Comparison of ENCODE assay signal across 8 cellular contexts in the genomic region with DNA sequence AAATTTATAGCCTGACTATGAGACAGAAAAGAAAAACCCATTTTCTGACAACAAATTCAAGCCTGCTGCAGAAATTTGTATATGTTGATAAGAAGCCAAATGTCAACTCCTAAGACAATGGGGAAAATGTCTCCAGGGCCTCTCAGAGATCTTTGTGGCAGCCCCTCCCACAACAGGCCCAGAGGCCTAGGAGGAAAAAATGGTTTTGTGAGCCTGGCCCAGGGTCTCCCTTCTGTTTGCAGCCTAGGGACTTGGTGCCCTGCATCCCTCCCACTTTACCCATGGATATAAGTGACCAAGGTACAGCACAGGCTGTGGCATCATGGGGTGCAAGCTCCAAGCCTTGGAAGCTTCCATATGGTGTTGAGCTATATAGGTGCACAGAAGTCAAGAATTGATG.
"Had no signal": no experiment of that assay in that cellular context is flagged by ENCODE, and none has a peak within 500 bp of the region (broad histone marks: within the 10 kb centered on the region; RNA-seq: fewer than 3 reads in every experiment).

No MANE protein-coding gene starts in this region.

- ATAC-seq: GM12878 had no signal

- H3K4me3 ChIP-seq: GM12878 had no signal

- DNase-seq: GDM1, GF-D8 had no signal

- FAIRE-seq: G401.6, GM12878, GM12891, GM12892, GM18507, GM19239 had no signal
